In genomic region chr6:43359831-43360230, GRCh38 we compare ENCODE assay signal across 27 cellular contexts. TPM values are rescaled to one million over a fixed set of nuclear protein-coding genes. Genes with fewer than 3 reads are reported as not detected.
"Had no signal": no experiment of that assay in that cellular context is flagged by ENCODE, and none has a peak within 500 bp of the region (broad histone marks: within the 10 kb centered on the region; RNA-seq: fewer than 3 reads in every experiment).

No MANE protein-coding gene starts in this region.

- H3K4me2 ChIP-seq: hepatocyte had no signal

- H2AFZ ChIP-seq: hepatocyte had no signal

- H3K9me3 Mint-ChIP-seq: activated CD4-positive, alpha-beta memory T cell treated with anti-CD3 and anti-CD28 coated beads for 36 hours; activated CD4-positive, alpha-beta T cell treated with anti-CD3 and anti-CD28 coated beads, Interleukin-2, amount 10 ng/mL, durations not matched to agents 24 days and 14 days; activated T-cell treated with anti-CD3 and anti-CD28 coated beads, Interleukin-2, amount 50 U/mL, for 4 hours; activated T-helper 2 cell treated with anti-CD3 and anti-CD28 coated beads, Interferon-gamma antibody, Interleukin-2, Interleukin-4, amounts not matched to agents 10 μg/mL and 5 μg/mL and 100 μg/mL, durations not matched to agents 14 hours and 24 hours and 36 hours; mesothelial cell of epicardium; naive thymus-derived CD4-positive, alpha-beta T cell had no signal

- H3K27me3 Mint-ChIP-seq: activated CD4-positive, alpha-beta memory T cell treated with anti-CD3 and anti-CD28 coated beads for 36 hours; activated CD4-positive, alpha-beta T cell treated with anti-CD3 and anti-CD28 coated beads, Interleukin-2, amount 10 ng/mL, durations not matched to agents 24 days and 14 days; naive thymus-derived CD4-positive, alpha-beta T cell; progenitor cell of endocrine pancreas had no signal

- ATAC-seq: activated T-cell treated with anti-CD3 and anti-CD28 coated beads, Interleukin-2, amount 50 U/mL, for 4 hours; gastroesophageal sphincter; left colon; naive thymus-derived CD4-positive, alpha-beta T cell; right lobe of liver; stimulated activated naive CD8-positive, alpha-beta T cell treated with anti-CD3 and anti-CD28 coated beads, Interleukin-15, Interleukin-2, amounts not matched to agents 100 U/mL and 50 U/mL, for 24 hours had no signal

- H3K4me1 ChIP-seq: gastroesophageal sphincter, testis, transverse colon had no signal

- H3K36me3 ChIP-seq: ovary had no signal

- H3K4me3 Mint-ChIP-seq: activated CD4-positive, alpha-beta memory T cell treated with anti-CD3 and anti-CD28 coated beads for 36 hours; activated CD4-positive, alpha-beta T cell treated with anti-CD3 and anti-CD28 coated beads, Interleukin-2, amount 10 ng/mL, durations not matched to agents 24 days and 14 days; activated T-cell treated with anti-CD3 and anti-CD28 coated beads, Interleukin-2, amount 50 U/mL, for 4 hours; mesothelial cell of epicardium; naive thymus-derived CD4-positive, alpha-beta T cell had no signal

- H3K27me3 ChIP-seq: gastroesophageal sphincter, hepatocyte, ovary, right lobe of liver, testis, transverse colon had no signal

- H3K27ac ChIP-seq: gastroesophageal sphincter, hepatocyte, ovary, right lobe of liver, testis, transverse colon, WERI-Rb-1 had no signal

- H3K4me1 Mint-ChIP-seq: mesothelial cell of epicardium had no signal

- H3K4me3 ChIP-seq: gastroesophageal sphincter, hepatocyte, ovary, right lobe of liver, testis, transverse colon had no signal

- FAIRE-seq: colon, urothelium cell line had no signal

- H3K9me3 ChIP-seq: gastroesophageal sphincter, ovary, right lobe of liver, testis, transverse colon had no signal

- H3K27ac Mint-ChIP-seq: activated CD4-positive, alpha-beta memory T cell treated with anti-CD3 and anti-CD28 coated beads for 36 hours; activated CD4-positive, alpha-beta T cell treated with anti-CD3 and anti-CD28 coated beads, Interleukin-2, amount 10 ng/mL, durations not matched to agents 24 days and 14 days; activated T-helper 2 cell treated with anti-CD3 and anti-CD28 coated beads, Interferon-gamma antibody, Interleukin-2, Interleukin-4, amounts not matched to agents 10 μg/mL and 5 μg/mL and 100 μg/mL, durations not matched to agents 14 hours and 24 hours and 36 hours; mesothelial cell of epicardium; progenitor cell of endocrine pancreas had no signal

- DNase-seq: activated CD4-positive, alpha-beta memory T cell treated with anti-CD3 and anti-CD28 coated beads for 36 hours; activated CD4-positive, alpha-beta T cell treated with anti-CD3 and anti-CD28 coated beads, Interleukin-2, amount 10 ng/mL, durations not matched to agents 24 days and 14 days; activated CD4-positive, CD25-positive, alpha-beta regulatory T cell treated with anti-CD3 and anti-CD28 coated beads, Interleukin-2, amount 50 U/mL, for 72 hours; activated CD8-positive, alpha-beta memory T cell treated with anti-CD3 and anti-CD28 coated beads, Interleukin-2, amount 50 U/mL, for 4 hours; activated naive CD4-positive, alpha-beta T cell treated with Interleukin-2 at 50 U/mL for 16 hours; activated T-cell treated with anti-CD3 and anti-CD28 coated beads, Interleukin-2, amount 50 U/mL, for 4 hours; dermis blood vessel endothelial cell; effector CD4-positive, alpha-beta T cell; islet precursor cell; left colon; naive thymus-derived CD4-positive, alpha-beta T cell; ovary; right lobe of liver; stimulated activated CD4-positive, alpha-beta T cell treated with anti-CD3 and anti-CD28 coated beads, Interleukin-2, amount 100 ng/mL, for 48 hours; stimulated activated naive CD8-positive, alpha-beta T cell treated with anti-CD3 and anti-CD28 coated beads, Interleukin-15, Interleukin-2, amounts not matched to agents 100 U/mL and 50 U/mL, for 24 hours; testis; transverse colon; WERI-Rb-1 had no signal

RNA-seq across cellular contexts. Expression of gene CRIP3, which starts 51.2 kb away (rescaled TPM):
- total RNA-seq: epithelial cell of proximal tubule; gastroesophageal sphincter; T-helper 1 cell treated with Interleukin-12 subunit alpha and Interleukin-12 subunit beta and Interleukin-4 antibody, amounts not matched to agents 30 ng/mL and 1 ng/mL, for 36 hours had no signal
- polyA plus RNA-seq: naive thymus-derived CD4-positive, alpha-beta T cell had no signal
